7 cellular contexts compared by ENCODE assay signal in genomic region chr9:99023229-99023628, GRCh38.
"Had no signal": no experiment of that assay in that cellular context is flagged by ENCODE, and none has a peak within 500 bp of the region (broad histone marks: within the 10 kb centered on the region; RNA-seq: fewer than 3 reads in every experiment).

No MANE protein-coding gene starts in this region.

- H3K4me3 ChIP-seq: esophagus muscularis mucosa, right lobe of liver, spleen had no signal

- ATAC-seq: activated CD8-positive, alpha-beta T cell treated with anti-CD3 and anti-CD28 coated beads for 36 hours; T-cell had no signal

- DNase-seq: activated CD4-positive, alpha-beta T cell treated with anti-CD3 and anti-CD28 coated beads for 4 hours; activated CD8-positive, alpha-beta T cell treated with anti-CD3 and anti-CD28 coated beads for 36 hours; right lobe of liver; spleen; stimulated activated CD4-positive, alpha-beta T cell treated with anti-CD3 and anti-CD28 coated beads, Interleukin-1b, Interleukin-23, amount 100 ng/mL, for 48 hours; T-cell had no signal

- H3K27me3 ChIP-seq: esophagus muscularis mucosa, right lobe of liver, spleen had no signal

- H3K27ac ChIP-seq: right lobe of liver, spleen had no signal

- H3K9me3 ChIP-seq: esophagus muscularis mucosa, right lobe of liver, spleen had no signal

- H3K36me3 ChIP-seq: right lobe of liver, spleen had no signal

- H3K4me1 ChIP-seq: right lobe of liver, spleen had no signal
